30 cellular contexts compared by ENCODE assay signal in genomic region chr2:65997941-65998340, GRCh38.
"Had no signal": no experiment of that assay in that cellular context is flagged by ENCODE, and none has a peak within 500 bp of the region (broad histone marks: within the 10 kb centered on the region; RNA-seq: fewer than 3 reads in every experiment).

No MANE protein-coding gene starts in this region.

- FAIRE-seq: kidney, urothelium cell line had no signal

- H3K4me1 ChIP-seq: colonic mucosa, foreskin keratinocyte, gastroesophageal sphincter, heart left ventricle, tibial nerve had no signal

- H3K9me3 ChIP-seq: colonic mucosa, gastroesophageal sphincter, heart left ventricle, ovary, thoracic aorta, tibial nerve, upper lobe of left lung had no signal

- H3K4me3 Mint-ChIP-seq: dendritic cell treated with granulocyte-macrophage colony-stimulating factor and Interleukin-4, amounts not matched to agents 40 ng/mL and 50 ng/mL, for 4 days; endodermal cell; memory B cell; natural killer cell had no signal

- H3K27me3 Mint-ChIP-seq: dendritic cell treated with granulocyte-macrophage colony-stimulating factor and Interleukin-4, amounts not matched to agents 40 ng/mL and 50 ng/mL, for 4 days; progenitor cell of endocrine pancreas had no signal

- H2AFZ ChIP-seq: hepatocyte had no signal

- H3K36me3 ChIP-seq: colonic mucosa, gastroesophageal sphincter, heart left ventricle, ovary, thoracic aorta, tibial nerve, upper lobe of left lung had no signal

- H3K4me3 ChIP-seq: colonic mucosa, gastroesophageal sphincter, heart left ventricle, hepatocyte, lung, ovary, smooth muscle cell, thoracic aorta, tibial nerve, upper lobe of left lung had no signal

- DNase-seq: colonic mucosa; effector CD8-positive, alpha-beta T cell; endodermal cell; foreskin keratinocyte; heart left ventricle; kidney; natural killer cell; occipital lobe; ovary; stimulated activated CD4-positive, alpha-beta T cell treated with anti-CD3 and anti-CD28 coated beads, Interleukin-12 subunit alpha, Interleukin-12 subunit beta, amount 100 ng/mL, for 4 hours; stimulated activated CD4-positive, alpha-beta T cell treated with anti-CD3 and anti-CD28 coated beads, Interleukin-1b, Interleukin-23, amount 100 ng/mL, for 48 hours; stimulated activated CD4-positive, alpha-beta T cell treated with anti-CD3 and anti-CD28 coated beads, Interleukin-4, amount 100 ng/mL, for 1 hour; stimulated activated CD8-positive, alpha-beta memory T cell treated with anti-CD3 and anti-CD28 coated beads, Interleukin-4, amount 100 ng/mL, for 48 hours; stimulated activated naive CD4-positive, alpha-beta T cell; substantia nigra; upper lobe of left lung had no signal

- H3K4me2 ChIP-seq: hepatocyte, smooth muscle cell had no signal

- H3K4me1 Mint-ChIP-seq: memory B cell, natural killer cell had no signal

- H3K36me3 Mint-ChIP-seq: memory B cell, natural killer cell had no signal

- H3K27me3 ChIP-seq: colonic mucosa, gastroesophageal sphincter, heart left ventricle, hepatocyte, ovary, tibial nerve, upper lobe of left lung had no signal

- H3K27ac ChIP-seq: colonic mucosa, epithelial cell of prostate, foreskin keratinocyte, gastroesophageal sphincter, heart left ventricle, hepatocyte, ovary, thoracic aorta, tibial nerve, upper lobe of left lung had no signal

- H3K9me3 Mint-ChIP-seq: dendritic cell treated with granulocyte-macrophage colony-stimulating factor and Interleukin-4, amounts not matched to agents 40 ng/mL and 50 ng/mL, for 4 days; endodermal cell; memory B cell had no signal

- H3K79me2 ChIP-seq: hepatocyte had no signal

- H3K27ac Mint-ChIP-seq: dendritic cell treated with granulocyte-macrophage colony-stimulating factor and Interleukin-4, amounts not matched to agents 40 ng/mL and 50 ng/mL, for 4 days; endodermal cell; memory B cell; natural killer cell; progenitor cell of endocrine pancreas had no signal

- ATAC-seq: esophagus mucosa, foreskin keratinocyte, gastroesophageal sphincter, heart left ventricle, left lobe of liver, natural killer cell, sciatic nerve had no signal
